ENCODE assay signal across 1 cellular context in genomic region chrX:140697618-140698017, GRCh38.
TF ChIP-seq lines count a peak whose summit lies in the region.

No MANE protein-coding gene starts in this region.

TF ChIP-seq in GM23338, 12 proteins besides CTCF, POLR2A, EP300 and RAD21:
- TF ChIP-seq CREB1 (CRISPR knock-in tag; IDR thresholded peaks at IDR 0.05; ENCODE audit: low read depth) (no peak), EZH2 (IDR thresholded peaks at IDR 0.05; ENCODE audit: low read depth, unreplicated experiment) (no peak), JUNB (IDR thresholded peaks at IDR 0.05; ENCODE audit: unreplicated experiment) (no peak), STAT1 (IDR thresholded peaks at IDR 0.05; ENCODE audit: unreplicated experiment) (no peak), ZNF114 (CRISPR knock-in tag; IDR thresholded peaks at IDR 0.05) (no peak), POLR2AphosphoS5 (IDR thresholded peaks at IDR 0.05; ENCODE audit: low read depth) (no peak), NANOG (IDR thresholded peaks at IDR 0.05; ENCODE audit: borderline replicate concordance) (no peak), REST (IDR thresholded peaks at IDR 0.05; ENCODE audit: unreplicated experiment) (no peak), ZNF462 (CRISPR knock-in tag; IDR thresholded peaks at IDR 0.05) (no peak), ZNF331 (CRISPR knock-in tag; IDR thresholded peaks at IDR 0.05; ENCODE audit: low read depth) (no peak), ETS1 (IDR thresholded peaks at IDR 0.05) (no peak), EZH2phosphoT487 (IDR thresholded peaks at IDR 0.05; ENCODE audit: unreplicated experiment) (no peak)
